ENCODE assay signal across 1 cellular context in genomic region chr5:160266752-160267345, GRCh38.
TF ChIP-seq lines count a peak whose summit lies in the region.

No MANE protein-coding gene starts in this region.

TF ChIP-seq in HepG2, 621 proteins besides CTCF, POLR2A, EP300 and RAD21 (continued from another document and continues in another):
- TF ChIP-seq ARID5B (CRISPR knock-in tag; IDR thresholded peaks at IDR 0.05) (peak; percentile 70), CENPX (CRISPR knock-in tag; IDR thresholded peaks at IDR 0.05) (no peak), IRX3 (CRISPR knock-in tag; IDR thresholded peaks at IDR 0.05; ENCODE audit: borderline replicate concordance, low read depth) (no peak), ZMYM4 (CRISPR knock-in tag; IDR thresholded peaks at IDR 0.05) (no peak; the same call in 1 of the 2 replicates), HMGA1 (CRISPR knock-in tag; conservative IDR thresholded peaks at IDR 0.05) (no peak), ZNF446 (CRISPR knock-in tag; IDR thresholded peaks at IDR 0.05) (no peak), ZBTB7A (CRISPR knock-in tag; IDR thresholded peaks at IDR 0.05) (no peak), CC2D1A (CRISPR knock-in tag; IDR thresholded peaks at IDR 0.05) (no peak), BCL6 (CRISPR knock-in tag; IDR thresholded peaks at IDR 0.05) (0 out of 2 replicates have a peak, but pooled peaks have one; percentile 25), NR2F1 (CRISPR knock-in tag; IDR thresholded peaks at IDR 0.05) (peak; percentile 51 to 71; a peak in 3 of 4 replicates), RCOR2 (CRISPR knock-in tag; IDR thresholded peaks at IDR 0.05) (no peak), ZNF136 (CRISPR knock-in tag; IDR thresholded peaks at IDR 0.05; ENCODE audit: low read depth) (no peak), GPBP1L1 (CRISPR knock-in tag; IDR thresholded peaks at IDR 0.05) (no peak), NR2F2 (IDR thresholded peaks at IDR 0.05; ENCODE audit: borderline replicate concordance, low read depth) (0 out of 2 replicates have a peak, but pooled peaks have one; percentile 20), ZFP36L1 (CRISPR knock-in tag; IDR thresholded peaks at IDR 0.05) (no peak), CBX1 (IDR thresholded peaks at IDR 0.05; ENCODE audit: low read depth) (no peak), ZNF562 (CRISPR knock-in tag; IDR thresholded peaks at IDR 0.05; ENCODE audit: borderline replicate concordance) (no peak), HDAC1 (CRISPR knock-in tag; IDR thresholded peaks at IDR 0.05) (no peak; the same call in 1 of the 2 replicates), ZNF816 (CRISPR knock-in tag; IDR thresholded peaks at IDR 0.05; ENCODE audit: borderline replicate concordance) (no peak), NR2C2 (CRISPR knock-in tag; IDR thresholded peaks at IDR 0.05; ENCODE audit: borderline replicate concordance) (peak; percentile 32; the same call in 1 of the 2 replicates), ZNF350 (CRISPR knock-in tag; IDR thresholded peaks at IDR 0.05; ENCODE audit: borderline replicate concordance, low read depth) (no peak), PATZ1 (CRISPR knock-in tag; IDR thresholded peaks at IDR 0.05) (peak; percentile 63), SCMH1 (CRISPR knock-in tag; IDR thresholded peaks at IDR 0.05; ENCODE audit: borderline replicate concordance) (no peak), ISL2 (CRISPR knock-in tag; IDR thresholded peaks at IDR 0.05) (no peak), DDIT3 (CRISPR knock-in tag; IDR thresholded peaks at IDR 0.05) (no peak), ZNF343 (CRISPR knock-in tag; IDR thresholded peaks at IDR 0.05) (no peak), NCOR1 (IDR thresholded peaks at IDR 0.05; ENCODE audit: borderline replicate concordance, low read length) (no peak), ZMAT3 (CRISPR knock-in tag; conservative IDR thresholded peaks at IDR 0.05) (no peak), ATF6 (CRISPR knock-in tag; conservative IDR thresholded peaks at IDR 0.05) (no peak), FOSL2 (CRISPR knock-in tag; IDR thresholded peaks at IDR 0.05) (peak; percentile 13; the same call in 1 of the 2 replicates), SOX13 (IDR thresholded peaks at IDR 0.05) (no peak), SOX13 (CRISPR knock-in tag; conservative IDR thresholded peaks at IDR 0.05 in 1 of 2, IDR thresholded peaks at IDR 0.05 in 1 of 2) (peak in 1 of 2 experiments; percentile 22; a peak in 1 of 4 replicates), RARA (CRISPR knock-in tag; IDR thresholded peaks at IDR 0.05) (0 out of 2 replicates have a peak, but pooled peaks have one; percentile 40), ZNF574 (CRISPR knock-in tag; IDR thresholded peaks at IDR 0.05) (no peak), PITX1 (CRISPR knock-in tag; IDR thresholded peaks at IDR 0.05) (no peak), HMG20A (CRISPR knock-in tag; IDR thresholded peaks at IDR 0.05; ENCODE audit: borderline replicate concordance) (no peak), ZNF24 (IDR thresholded peaks at IDR 0.05) (no peak), BATF2 (CRISPR knock-in tag; IDR thresholded peaks at IDR 0.05) (no peak), RXRB (CRISPR knock-in tag; IDR thresholded peaks at IDR 0.05; ENCODE audit: borderline replicate concordance) (peak; percentile 46; the same call in 1 of the 2 replicates), PHF20 (CRISPR knock-in tag; IDR thresholded peaks at IDR 0.05) (no peak), ZFYVE20 (CRISPR knock-in tag; IDR thresholded peaks at IDR 0.05; ENCODE audit: borderline replicate concordance, low read depth) (no peak), MED1 (CRISPR knock-in tag; IDR thresholded peaks at IDR 0.05) (0 out of 2 replicates have a peak, but pooled peaks have one; percentile 18), ZSCAN31 (CRISPR knock-in tag; IDR thresholded peaks at IDR 0.05; ENCODE audit: low read depth) (no peak), THAP9 (CRISPR knock-in tag; IDR thresholded peaks at IDR 0.05; ENCODE audit: borderline replicate concordance) (no peak), CBX5 (CRISPR knock-in tag; IDR thresholded peaks at IDR 0.05; ENCODE audit: borderline replicate concordance) (no peak), MAX (IDR thresholded peaks at IDR 0.05) (no peak)
